In the genomic region with DNA sequence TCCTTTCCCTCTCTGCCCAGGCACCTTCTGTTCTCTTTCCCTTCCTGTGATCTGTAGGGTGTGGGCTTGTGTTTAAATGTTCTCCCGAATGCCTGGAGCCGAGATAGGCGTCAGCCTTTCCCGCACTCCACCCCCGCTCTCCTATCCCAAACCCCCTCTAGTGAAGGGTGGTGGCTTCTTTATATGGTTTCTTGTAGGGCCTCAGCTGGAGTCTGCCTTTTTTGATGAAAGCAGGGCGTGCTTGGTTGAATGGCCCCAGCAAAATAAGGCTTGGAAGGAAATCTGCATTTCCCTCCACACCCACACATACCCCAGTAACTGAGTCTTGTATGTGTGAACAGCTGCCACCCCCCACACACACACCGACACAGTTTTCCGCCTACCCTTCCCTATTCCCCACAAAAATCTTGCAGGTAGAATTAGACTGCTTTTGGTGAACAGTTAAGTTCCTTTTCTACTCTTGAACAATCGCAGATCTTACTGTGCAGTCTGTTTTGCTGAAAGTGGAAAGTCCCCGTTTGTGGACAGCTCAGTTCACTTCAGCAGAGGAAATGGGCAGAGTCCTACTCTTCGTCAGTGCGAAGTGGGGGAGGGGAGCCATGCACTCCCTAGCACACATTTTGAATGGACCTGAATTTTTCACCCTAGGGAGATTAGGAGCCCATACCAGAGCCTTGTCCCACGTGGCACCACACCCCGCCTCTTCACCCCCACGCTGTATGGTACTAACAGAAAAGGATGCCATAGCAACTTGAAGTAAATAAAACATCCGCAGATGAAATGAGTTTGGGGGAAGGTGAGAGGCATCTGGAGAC, we compare ENCODE assay signal across 8 cellular contexts. TPM values are rescaled to one million over a fixed set of nuclear protein-coding genes. Genes with fewer than 3 reads are reported as not detected.
DNase-seq lines count a peak whose midpoint lies in the region; ATAC-seq and TF ChIP-seq lines count a peak whose summit lies in the region.

No MANE protein-coding gene starts in this region.

- peak; percentile 39 for ATAC-seq in GM21619 (IDR thresholded peaks at IDR 0.05; ENCODE audit: unreplicated experiment)
- peak; percentile 15 for ATAC-seq in lung (ENCODE audit: insufficient read depth, low FRiP score)

- peaks cover 72 to 98% (median 82%) of the 10 kb centered on the region in 11 experiments for H4K20me1 ChIP-seq in BLaER1 treated with 17β-estradiol and CSF1 and Interleukin-3, amounts not matched to agents 10 nM and 100 nM

- peaks cover 48 to 70% (median 55%) of the 10 kb centered on the region in 11 experiments for H3K36me3 ChIP-seq in BLaER1 treated with 17β-estradiol and CSF1 and Interleukin-3, amounts not matched to agents 10 nM and 100 nM
- peaks cover 11 to 13% of the 10 kb centered on the region in 2 donors for H3K36me3 ChIP-seq in lung (ENCODE audit: control insufficient read depth in 2 of 2, insufficient read depth in 2 of 2, low read length in 2 of 2)

- H3K4me3 ChIP-seq in BLaER1 treated with 17β-estradiol and CSF1 and Interleukin-3, amounts not matched to agents 10 nM and 100 nM, result peak overlapping the region; percentile 66 to 95 (median 83)
- H3K4me3 ChIP-seq in lung, result peak overlapping the region; percentile 66

- H3K27me3 ChIP-seq in BLaER1 treated with 17β-estradiol and CSF1 and Interleukin-3, amounts not matched to agents 10 nM and 100 nM, result no peaks in the 10 kb centered on the region
- no peaks in the 10 kb centered on the region for H3K27me3 ChIP-seq in lung (ENCODE audit: control insufficient read depth, insufficient read depth)

- no peak for TF ChIP-seq CTCF in lung (IDR thresholded peaks at IDR 0.05; ENCODE audit: control extremely low read depth, extremely low read depth)

- H3K9me3 ChIP-seq in BLaER1 treated with 17β-estradiol and CSF1 and Interleukin-3, amounts not matched to agents 10 nM and 100 nM (replicated peaks in 1 of 11), result no peaks in the 10 kb centered on the region
- no peaks in the 10 kb centered on the region for H3K9me3 ChIP-seq in lung (ENCODE audit: control insufficient read depth in 2 of 2, insufficient read depth in 1 of 2, low read length in 1 of 2)

- H3K4me1 ChIP-seq in BLaER1 treated with 17β-estradiol and CSF1 and Interleukin-3, amounts not matched to agents 10 nM and 100 nM, result peaks cover 34 to 59% (median 42%) of the 10 kb centered on the region in 10 experiments
- H3K4me1 ChIP-seq in lung (ENCODE audit: control insufficient read depth in 2 of 2, insufficient read depth in 2 of 2, low read length in 2 of 2), result peaks cover 2 to 5% of the 10 kb centered on the region in 2 donors

- peak overlapping the region; percentile 86 to 99 (median 94) for H3K4me2 ChIP-seq in BLaER1 treated with 17β-estradiol and CSF1 and Interleukin-3, amounts not matched to agents 10 nM and 100 nM

- H3K9ac ChIP-seq in BLaER1 treated with 17β-estradiol and CSF1 and Interleukin-3, amounts not matched to agents 10 nM and 100 nM, result peak overlapping the region; percentile 83 to 98 (median 93)

- DNase-seq in NCI-H2227 (lab: John Stamatoyannopoulos, UW; ENCODE audit: unreplicated experiment) (peak; percentile 64), dermis blood vessel endothelial cell (peak; percentile 79), lung (ENCODE audit: low spot score) (peak; percentile 71), COR-L47 (lab: John Stamatoyannopoulos, UW) (no peak)
- DNase-seq in activated CD4-positive, alpha-beta T cell treated with anti-CD3 and anti-CD28 coated beads for 48 hours, result peak; percentile 90
- DNase-seq in stimulated activated CD4-positive, alpha-beta T cell treated with anti-CD3 and anti-CD28 coated beads, TNF-alpha, amount 100 ng/mL, for 48 hours (ENCODE audit: low read depth in 3 of 3), result peak; percentile 76 to 85 (median 79)

- 2% methylated on average over 16 of the region's 16 CpGs for WGBS in lung, 2 donors

- H3K27ac ChIP-seq in BLaER1 treated with 17β-estradiol and CSF1 and Interleukin-3, amounts not matched to agents 10 nM and 100 nM, result peak overlapping the region; percentile 75 to 98 (median 92)
- peak overlapping the region; percentile 91 to 93 for H3K27ac ChIP-seq in lung (ENCODE audit: low read depth in 1 of 2, low read length in 1 of 2)

RNA-seq across cellular contexts. Expression of gene GRK2, which starts 25.5 kb away (rescaled TPM):
- total RNA-seq in dermis blood vessel endothelial cell, result 40.0 and 56.8 TPM in 2 replicates
- 10 to 100 TPM; 37.1 to 99.8 TPM for total RNA-seq in lung
- polyA plus RNA-seq in lung, result 100 to 1,000 TPM in 1 of 2 donors, 10 to 100 TPM in 1; 95.2 to 130 TPM

RNA-seq across cellular contexts. Expression of gene ANKRD13D, which starts 48.3 kb away (rescaled TPM):
- 29.1 and 32.3 TPM in 2 replicates for total RNA-seq in dermis blood vessel endothelial cell
- total RNA-seq in lung, result 10 to 100 TPM; 35.9 to 86.2 TPM
- polyA plus RNA-seq in lung, result 10 to 100 TPM; 55.8 to 65.3 TPM
